ENCODE assay signal across 8 cellular contexts in genomic region chr4:149264093-149264733, GRCh38.
DNase-seq lines count a peak whose midpoint lies in the region; ATAC-seq and TF ChIP-seq lines count a peak whose summit lies in the region.

No MANE protein-coding gene starts in this region.

- WGBS in hepatocyte (ENCODE audit: low lambda C conversion rate, missing lambda C conversion rate): 30% methylated on average over 2 of the region's 2 CpGs
- WGBS in upper lobe of left lung, 2 donors: 46 to 55% methylated on average over 2 of the region's 2 CpGs

- no peak overlapping the region for H3K4me2 ChIP-seq in hepatocyte

- DNase-seq in AG20443 (ENCODE audit: low spot score) (peak; percentile 55), GM12864 (ENCODE audit: low read depth) (peak; percentile 7), M059J (ENCODE audit: low read depth) (peak; percentile 57), hepatocyte (ENCODE audit: low spot score) (peak; percentile 55), upper lobe of left lung (peak in 1 of 2 donors; percentile 37), mesothelial cell of epicardium (ENCODE audit: low spot score in 2 of 2, unreplicated experiment in 2 of 2) (no peak)

- TF ChIP-seq POLR2A in upper lobe of left lung (IDR thresholded peaks at IDR 0.05): no peak

- H3K4me1 ChIP-seq in HEK293 (ENCODE audit: control insufficient read depth, insufficient read depth, low read length): no peaks in the 10 kb centered on the region
- H3K4me1 ChIP-seq in hepatocyte (ENCODE audit: insufficient read depth): no peaks in the 10 kb centered on the region
- H3K4me1 ChIP-seq in upper lobe of left lung: no peaks in the 10 kb centered on the region

- H3K79me2 ChIP-seq in hepatocyte: no peaks in the 10 kb centered on the region

- no peak overlapping the region for H3K4me3 Mint-ChIP-seq in mesothelial cell of epicardium

- no peak overlapping the region for H3K27ac Mint-ChIP-seq in mesothelial cell of epicardium

- no peaks in the 10 kb centered on the region for H3K36me3 ChIP-seq in HEK293 (ENCODE audit: control insufficient read depth in 2 of 2, insufficient read depth in 1 of 2, low read length in 2 of 2)
- no peaks in the 10 kb centered on the region for H3K36me3 ChIP-seq in hepatocyte (replicated peaks; ENCODE audit: insufficient read depth, low read depth)
- no peaks in the 10 kb centered on the region for H3K36me3 ChIP-seq in upper lobe of left lung

- POLR2A ChIA-PET in HEK293 (lab: Yijun Ruan, JAX): no interaction called here

- H3K27me3 ChIP-seq in hepatocyte (no peaks in the 10 kb centered on the region), upper lobe of left lung (no peaks in the 10 kb centered on the region)

- CTCF ChIA-PET in HEK293 (lab: Yijun Ruan, JAX): interaction anchor here (0.8 kb wide), 1 partner anchor 1397 kb away, joined by 3 read pairs; no protein-coding TSS in a partner anchor

- no peak for TF ChIP-seq EP300 in upper lobe of left lung (IDR thresholded peaks at IDR 0.05)

- peaks cover 6% of the 10 kb centered on the region for H3K9me3 Mint-ChIP-seq in mesothelial cell of epicardium

- peak; percentile 30 to 73 for ATAC-seq in upper lobe of left lung (ENCODE audit: low FRiP score in 2 of 2)

- no peak overlapping the region for H2AFZ ChIP-seq in hepatocyte

- TF ChIP-seq CTCF in GM12864 (IDR thresholded peaks at IDR 0.05; ENCODE audit: low read depth, low read length, missing control alignments): peak; percentile 66
- no peak for TF ChIP-seq CTCF in HEK293 (tag by site-specific recombination; IDR thresholded peaks at IDR 0.05)
- TF ChIP-seq CTCF in VCaP (conservative IDR thresholded peaks at IDR 0.05): peak; percentile 80
- peak; percentile 61 for TF ChIP-seq CTCF in hepatocyte (IDR thresholded peaks at IDR 0.05; ENCODE audit: poor library complexity)
- TF ChIP-seq CTCF in upper lobe of left lung (IDR thresholded peaks at IDR 0.05): peak; percentile 14 to 66 (median 48)
- no peak for TF ChIP-seq CTCF in mesothelial cell of epicardium (IDR thresholded peaks at IDR 0.05; ENCODE audit: unreplicated experiment)

- H3K27me3 Mint-ChIP-seq in mesothelial cell of epicardium (ENCODE audit: low read depth): no peaks in the 10 kb centered on the region

- H3K4me3 ChIP-seq in GM12864 (ENCODE audit: low read depth, low read length): no peak overlapping the region
- no peak overlapping the region for H3K4me3 ChIP-seq in HEK293 (ENCODE audit: low read depth, low read length)
- H3K4me3 ChIP-seq in hepatocyte: no peak overlapping the region
- H3K4me3 ChIP-seq in upper lobe of left lung: no peak overlapping the region

- H3K9me2 ChIP-seq in hepatocyte (replicated peaks; ENCODE audit: insufficient read depth): no peaks in the 10 kb centered on the region

- no peak overlapping the region for H3K27ac ChIP-seq in HEK293 (ENCODE audit: extremely low read depth, low read depth, low read length)
- H3K27ac ChIP-seq in VCaP: no peak overlapping the region
- H3K27ac ChIP-seq in hepatocyte: no peak overlapping the region
- no peak overlapping the region for H3K27ac ChIP-seq in upper lobe of left lung

- no peaks in the 10 kb centered on the region for H4K20me1 ChIP-seq in hepatocyte (ENCODE audit: insufficient read depth, poor library complexity, severe bottlenecking)

- H3K9me3 ChIP-seq in HEK293 (ENCODE audit: control insufficient read depth, insufficient read depth, low read depth, low read length) (no peaks in the 10 kb centered on the region), hepatocyte (ENCODE audit: low read depth) (no peaks in the 10 kb centered on the region), upper lobe of left lung (no peaks in the 10 kb centered on the region)

- H3K36me3 Mint-ChIP-seq in mesothelial cell of epicardium: no peaks in the 10 kb centered on the region

- H3K4me1 Mint-ChIP-seq in mesothelial cell of epicardium: peaks cover 25% of the 10 kb centered on the region

TF ChIP-seq in HEK293, 187 proteins besides CTCF, POLR2A, EP300 and RAD21:
- no peak for TF ChIP-seq INSM2 (tag by site-specific recombination; IDR thresholded peaks at IDR 0.05)
- TF ChIP-seq ZNF654 (tag by site-specific recombination; IDR thresholded peaks at IDR 0.05; ENCODE audit: low read depth): peak; percentile 57
TF ChIP-seq in HEK293: peak in this region for 1.

Comparison
In these comparisons a context has a peak if more than half of its experiments do, and no peak if none do; other contexts are left out.
1. DNase-seq: peak in AG20443 (single experiment), GM12864 (single experiment), M059J (single experiment) and hepatocyte (single experiment); none in mesothelial cell of epicardium (0 of 2).
2. CTCF ChIP-seq: peak in GM12864 (single experiment), VCaP (single experiment), hepatocyte (single experiment) and upper lobe of left lung (6 of 6); none in HEK293 (single experiment) and mesothelial cell of epicardium (single experiment).